Comparison of ENCODE assay signal across 8 cellular contexts in the genomic region with DNA sequence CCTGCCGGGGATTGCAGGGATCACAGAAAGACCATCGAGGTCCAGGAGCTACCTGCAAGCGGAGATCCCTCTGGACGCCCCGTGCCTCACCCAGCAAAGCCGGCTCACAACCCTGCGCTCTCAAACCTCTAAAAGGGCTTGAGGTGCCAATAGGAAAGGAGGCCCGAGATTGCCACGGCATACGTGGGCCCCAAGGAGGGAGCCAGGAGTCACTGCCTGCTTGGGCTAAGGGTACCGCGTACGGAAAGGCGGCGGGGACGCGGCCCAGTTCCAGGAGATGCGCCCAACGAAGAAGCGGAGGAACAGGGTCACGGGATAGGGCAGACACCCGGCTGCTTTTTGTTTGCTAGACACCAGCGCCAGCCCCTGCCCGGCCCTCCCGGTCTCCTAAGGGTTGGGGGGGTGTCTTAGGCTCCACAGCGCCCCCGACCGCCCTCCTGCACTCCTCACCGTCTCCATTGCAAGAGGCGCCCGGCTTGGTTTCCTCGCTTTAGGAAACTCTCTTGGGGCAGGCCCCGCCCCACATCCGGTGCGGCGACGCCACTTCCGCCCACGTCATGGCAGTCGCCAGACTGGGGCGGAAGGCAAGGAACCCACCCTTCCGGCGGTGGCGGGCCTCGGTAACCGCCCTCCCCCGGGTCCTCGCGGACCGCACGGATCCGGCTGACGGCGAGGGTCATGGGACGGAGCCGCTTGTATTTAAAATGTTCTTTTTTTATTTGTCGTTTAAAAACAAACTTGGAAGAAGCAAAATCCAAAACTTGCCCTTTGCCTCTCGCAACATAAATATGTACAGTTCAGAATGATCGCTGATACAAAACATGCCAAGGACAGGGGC. TPM values are rescaled to one million over a fixed set of nuclear protein-coding genes. Genes with fewer than 3 reads are reported as not detected.
DNase-seq lines count a peak whose midpoint lies in the region; ATAC-seq, FAIRE-seq and TF ChIP-seq lines count a peak whose summit lies in the region.

A gene (minus strand): TSS at position 495 of the 838 bp plus-strand sequence. CDS start 36 bp downstream, at position 459.

- peaks cover 37% of the 10 kb centered on the region for H3K36me3 Mint-ChIP-seq in T-cell

- WGBS in adipose tissue, 3 donors: 0% methylated on average over 57 to 59 of the region's 59 CpGs
- 0% methylated on average over 27 to 59 of the region's 59 CpGs for WGBS in heart left ventricle, 4 donors
- 0 to 1% methylated on average over 40 to 57 of the region's 59 CpGs for WGBS in upper lobe of left lung, 2 donors

- H3K4me1 Mint-ChIP-seq in T-cell: peaks cover 45 to 49% (median 45%) of the 10 kb centered on the region in 3 donors

- POLR2A ChIA-PET in T-cell (lab: Charles Lee): interaction anchor here in 1 of 2 donors (1.2 kb wide), 1 partner anchor 11 kb away, joined by 4 read pairs; no protein-coding TSS in a partner anchor

- peak; percentile 96 for TF ChIP-seq POLR2A in GM12892 (IDR thresholded peaks at IDR 0.05; ENCODE audit: low read depth, low read length)
- peak; percentile 24 to 92 for TF ChIP-seq POLR2A in heart left ventricle (IDR thresholded peaks at IDR 0.05)
- TF ChIP-seq POLR2A in upper lobe of left lung (IDR thresholded peaks at IDR 0.05): peak; percentile 59 to 95 (median 89)

- peak in 11 of 12 donors; percentile 9 to 73 (median 55) for TF ChIP-seq CTCF in heart left ventricle (IDR thresholded peaks at IDR 0.05)
- TF ChIP-seq CTCF in upper lobe of left lung (IDR thresholded peaks at IDR 0.05): peak; percentile 38 to 54 (median 49)

- peak within 1 kb of the TSS; percentile 95 to 96 for H3K27ac Mint-ChIP-seq in T-cell

- H3K4me1 ChIP-seq in heart left ventricle (peaks cover 0 to 45% (median 28%) of the 10 kb centered on the region in 12 donors), upper lobe of left lung (peaks cover 5 to 26% (median 19%) of the 10 kb centered on the region in 4 donors)

- peak in 2 of 4 donors; percentile 83 for TF ChIP-seq EP300 in upper lobe of left lung (IDR thresholded peaks at IDR 0.05)

- H3K27ac ChIP-seq in adipose tissue (ENCODE audit: low read depth, low read length) (peak within 1 kb of the TSS; percentile 79), heart left ventricle (peak within 1 kb of the TSS; percentile 78 to 99 (median 95)), upper lobe of left lung (peak within 1 kb of the TSS; percentile 91 to 97 (median 96))

- no peaks in the 10 kb centered on the region for H3K27me3 Mint-ChIP-seq in T-cell

- H3K4me3 ChIP-seq in heart left ventricle (peak within 1 kb of the TSS; percentile 63 to 98 (median 82)), upper lobe of left lung (peak within 1 kb of the TSS; percentile 40 to 90 (median 70))

- CTCF ChIA-PET in T-cell (lab: Charles Lee): interaction anchor here (0.6 to 2.0 kb wide), 8 partner anchors 18 to 58 kb away, joined by 3 to 22 read pairs (median 5); no protein-coding TSS in a partner anchor

- H3K9me3 ChIP-seq in heart left ventricle (no peaks in the 10 kb centered on the region), upper lobe of left lung (no peaks in the 10 kb centered on the region)

- H3K27me3 ChIP-seq in heart left ventricle (no peaks in the 10 kb centered on the region), upper lobe of left lung (no peaks in the 10 kb centered on the region)

- ATAC-seq in HG02852 (IDR thresholded peaks at IDR 0.05; ENCODE audit: unreplicated experiment) (peak; percentile 85), T-cell (replicated peaks in 1 of 4) (peak; percentile 91 to 93 (median 92)), heart left ventricle (peak; percentile 93 to 97 (median 96)), upper lobe of left lung (ENCODE audit: low FRiP score in 2 of 2) (peak; percentile 97)

- peak within 1 kb of the TSS; percentile 88 to 91 (median 90) for H3K4me3 Mint-ChIP-seq in T-cell

- intact Hi-C loops in heart left ventricle (cut with DNase I): loop anchor here in 3 of 10 donors (2.0 to 5.0 kb wide), 2 partner anchors 39 to 42 kb away; a partner anchor contains a TSS
- intact Hi-C loops in posterior cingulate gyrus (cut with DNase I): no loop called here

- no peaks in the 10 kb centered on the region for H3K9me3 Mint-ChIP-seq in T-cell

- DNase-seq in GM12892 (ENCODE audit: insufficient read length): peak; percentile 100
- peak; percentile 85 for DNase-seq in NCI-H1436 treated with DMSO at 0.1 percent for 48 hours (lab: John Stamatoyannopoulos, UW)
- peak; percentile 92 to 99 (median 97) for DNase-seq in T-cell
- peak; percentile 96 to 99 (median 97) for DNase-seq in heart left ventricle
- DNase-seq in posterior cingulate gyrus: peak; percentile 89 to 100 (median 96)
- DNase-seq in upper lobe of left lung: peak; percentile 97 to 99

- peaks cover 0 to 30% (median 27%) of the 10 kb centered on the region in 9 donors for H3K36me3 ChIP-seq in heart left ventricle
- H3K36me3 ChIP-seq in upper lobe of left lung: peaks cover 17 to 29% (median 24%) of the 10 kb centered on the region in 4 donors

- peak; percentile 95 for FAIRE-seq in GM12892 (lab: Jason Lieb, UNC)

RNA-seq across cellular contexts. Expression of the gene that starts here (rescaled TPM):
- 48.0 TPM for polyA plus RNA-seq in GM12892 (2012; ENCODE audit: missing spikeins)
- total RNA-seq in T-cell: 10 to 100 TPM; 42.5 to 54.6 (median 48.3) TPM
- polyA plus RNA-seq in adipose tissue: 10 to 100 TPM; 33.6 to 59.4 (median 54.5) TPM
- total RNA-seq in heart left ventricle: 100 to 1,000 TPM in 2 of 9 donors, 10 to 100 TPM in 7; 72.0 to 107 (median 98.6) TPM
- polyA plus RNA-seq in heart left ventricle: 10 to 100 TPM; 91.5 to 93.5 TPM
- 10 to 100 TPM; 25.1 to 56.5 (median 42.0) TPM for total RNA-seq in upper lobe of left lung

Comparison
In these comparisons a context has a peak if more than half of its experiments do, and no peak if none do; other contexts are left out.
1. Peak in every context shown above with its lines: DNase-seq, ATAC-seq, H3K4me3 ChIP-seq and H3K27ac ChIP-seq.